Comparison of ENCODE assay signal across 8 cellular contexts in genomic region chr6:133553652-133554051, GRCh38.
DNase-seq lines count a peak whose midpoint lies in the region; ATAC-seq, FAIRE-seq and TF ChIP-seq lines count a peak whose summit lies in the region.

No MANE protein-coding gene starts in this region.

- H3K9me3 Mint-ChIP-seq in activated CD4-positive, alpha-beta memory T cell treated with anti-CD3 and anti-CD28 coated beads for 36 hours = no peaks in the 10 kb centered on the region
- H3K9me3 Mint-ChIP-seq in activated CD4-positive, alpha-beta memory T cell treated with anti-CD3 and anti-CD28 coated beads, Interleukin-2, amount 10 ng/mL, durations not matched to agents 7 days and 5 days = no peaks in the 10 kb centered on the region
- H3K9me3 Mint-ChIP-seq in stimulated activated effector memory CD8-positive, alpha-beta T cell treated with anti-CD3 and anti-CD28 coated beads, Interleukin-12 subunit alpha, Interleukin-12 subunit beta, amount 100 ng/mL, for 72 hours = no peaks in the 10 kb centered on the region

- FAIRE-seq in GM12891 (lab: Jason Lieb, UNC) = no peak

- no peak overlapping the region for H3K4me3 Mint-ChIP-seq in activated CD4-positive, alpha-beta memory T cell treated with anti-CD3 and anti-CD28 coated beads for 36 hours
- H3K4me3 Mint-ChIP-seq in activated CD4-positive, alpha-beta memory T cell treated with anti-CD3 and anti-CD28 coated beads, Interleukin-2, amount 10 ng/mL, durations not matched to agents 7 days and 5 days = no peak overlapping the region
- H3K4me3 Mint-ChIP-seq in stimulated activated effector memory CD8-positive, alpha-beta T cell treated with anti-CD3 and anti-CD28 coated beads, Interleukin-12 subunit alpha, Interleukin-12 subunit beta, amount 100 ng/mL, for 72 hours = no peak overlapping the region

- H3K27ac Mint-ChIP-seq in activated CD4-positive, alpha-beta memory T cell treated with anti-CD3 and anti-CD28 coated beads for 36 hours = no peak overlapping the region
- H3K27ac Mint-ChIP-seq in activated CD4-positive, alpha-beta memory T cell treated with anti-CD3 and anti-CD28 coated beads, Interleukin-2, amount 10 ng/mL, durations not matched to agents 7 days and 5 days = no peak overlapping the region
- no peak overlapping the region for H3K27ac Mint-ChIP-seq in stimulated activated effector memory CD8-positive, alpha-beta T cell treated with anti-CD3 and anti-CD28 coated beads, Interleukin-12 subunit alpha, Interleukin-12 subunit beta, amount 100 ng/mL, for 72 hours

- intact Hi-C loops in activated CD4-positive, alpha-beta memory T cell treated with anti-CD3 and anti-CD28 coated beads for 36 hours (cut with micrococcal nuclease) = loop anchor here (2.0 to 5.0 kb wide), 3 partner anchors 369 to 731 kb away; no protein-coding TSS in a partner anchor

- CTCF ChIA-PET in activated CD4-positive, alpha-beta memory T cell treated with anti-CD3 and anti-CD28 coated beads for 36 hours (lab: Charles Lee) = no interaction called here
- CTCF ChIA-PET in activated CD4-positive, alpha-beta memory T cell treated with anti-CD3 and anti-CD28 coated beads, Interleukin-2, amount 10 ng/mL, durations not matched to agents 7 days and 5 days (lab: Charles Lee) = no interaction called here

- no peaks in the 10 kb centered on the region for H3K27me3 Mint-ChIP-seq in activated CD4-positive, alpha-beta memory T cell treated with anti-CD3 and anti-CD28 coated beads for 36 hours
- no peaks in the 10 kb centered on the region for H3K27me3 Mint-ChIP-seq in activated CD4-positive, alpha-beta memory T cell treated with anti-CD3 and anti-CD28 coated beads, Interleukin-2, amount 10 ng/mL, durations not matched to agents 7 days and 5 days

- POLR2A ChIA-PET in activated CD4-positive, alpha-beta memory T cell treated with anti-CD3 and anti-CD28 coated beads for 36 hours (lab: Charles Lee) = no interaction called here
- POLR2A ChIA-PET in activated CD4-positive, alpha-beta memory T cell treated with anti-CD3 and anti-CD28 coated beads, Interleukin-2, amount 10 ng/mL, durations not matched to agents 7 days and 5 days (lab: Charles Lee) = no interaction called here

- DNase-seq in activated CD4-positive, alpha-beta memory T cell treated with anti-CD3 and anti-CD28 coated beads for 36 hours = peak; percentile 22
- DNase-seq in activated CD4-positive, alpha-beta memory T cell treated with anti-CD3 and anti-CD28 coated beads, Interleukin-2, amount 10 ng/mL, durations not matched to agents 7 days and 5 days = no peak
- DNase-seq in NCI-H2171 treated with DMSO at 0.1 percent for 48 hours (lab: John Stamatoyannopoulos, UW) (peak; percentile 75), amniotic epithelial cell (ENCODE audit: low read depth) (peak; percentile 58), iPS-NIHi11 (ENCODE audit: low spot score) (peak; percentile 53), GM12891 (ENCODE audit: insufficient read length, low spot score) (no peak)
- DNase-seq in stimulated activated effector memory CD8-positive, alpha-beta T cell treated with anti-CD3 and anti-CD28 coated beads, Interleukin-12 subunit alpha, Interleukin-12 subunit beta, amount 100 ng/mL, for 72 hours (ENCODE audit: low spot score in 2 of 2) = no peak

- peak; percentile 73 for ATAC-seq in HG02610 (IDR thresholded peaks at IDR 0.05; ENCODE audit: unreplicated experiment)
- ATAC-seq in stimulated activated effector memory CD8-positive, alpha-beta T cell treated with anti-CD3 and anti-CD28 coated beads, Interleukin-12 subunit alpha, Interleukin-12 subunit beta, amount 100 ng/mL, for 72 hours = peak; percentile 43

- no peak for TF ChIP-seq POLR2A in GM12891 (IDR thresholded peaks at IDR 0.05; ENCODE audit: low read depth, low read length)

- H3K36me3 Mint-ChIP-seq in activated CD4-positive, alpha-beta memory T cell treated with anti-CD3 and anti-CD28 coated beads for 36 hours = no peaks in the 10 kb centered on the region
- no peaks in the 10 kb centered on the region for H3K36me3 Mint-ChIP-seq in activated CD4-positive, alpha-beta memory T cell treated with anti-CD3 and anti-CD28 coated beads, Interleukin-2, amount 10 ng/mL, durations not matched to agents 7 days and 5 days (ENCODE audit: low read depth)
- H3K36me3 Mint-ChIP-seq in stimulated activated effector memory CD8-positive, alpha-beta T cell treated with anti-CD3 and anti-CD28 coated beads, Interleukin-12 subunit alpha, Interleukin-12 subunit beta, amount 100 ng/mL, for 72 hours = no peaks in the 10 kb centered on the region

- H3K4me1 Mint-ChIP-seq in activated CD4-positive, alpha-beta memory T cell treated with anti-CD3 and anti-CD28 coated beads for 36 hours (ENCODE audit: low read depth) = no peaks in the 10 kb centered on the region
- H3K4me1 Mint-ChIP-seq in activated CD4-positive, alpha-beta memory T cell treated with anti-CD3 and anti-CD28 coated beads, Interleukin-2, amount 10 ng/mL, durations not matched to agents 7 days and 5 days = no peaks in the 10 kb centered on the region
- H3K4me1 Mint-ChIP-seq in stimulated activated effector memory CD8-positive, alpha-beta T cell treated with anti-CD3 and anti-CD28 coated beads, Interleukin-12 subunit alpha, Interleukin-12 subunit beta, amount 100 ng/mL, for 72 hours = no peaks in the 10 kb centered on the region

TF ChIP-seq in GM12891, 5 proteins besides CTCF, POLR2A, EP300 and RAD21:
- no peak for TF ChIP-seq TAF1 (IDR thresholded peaks at IDR 0.05; ENCODE audit: low read depth, low read length)
- no peak for TF ChIP-seq POLR2AphosphoS5 (IDR thresholded peaks at IDR 0.05; ENCODE audit: low read depth, low read length)
- no peak for TF ChIP-seq POU2F2 (IDR thresholded peaks at IDR 0.05; ENCODE audit: low read depth, low read length)
- TF ChIP-seq SPI1 (IDR thresholded peaks at IDR 0.05; ENCODE audit: low read depth, low read length) = no peak
- TF ChIP-seq PAX5 (IDR thresholded peaks at IDR 0.05; ENCODE audit: insufficient read depth, low read length, severe bottlenecking) = no peak

Comparison
In these comparisons a context has a peak if more than half of its experiments do, and no peak if none do; other contexts are left out.
1. DNase-seq: peak in activated CD4-positive, alpha-beta memory T cell treated with anti-CD3 and anti-CD28 coated beads for 36 hours (single experiment), NCI-H2171 treated with DMSO at 0.1 percent for 48 hours (single experiment), amniotic epithelial cell (single experiment) and iPS-NIHi11 (single experiment); none in activated CD4-positive, alpha-beta memory T cell treated with anti-CD3 and anti-CD28 coated beads, Interleukin-2, amount 10 ng/mL, durations not matched to agents 7 days and 5 days (single experiment), stimulated activated effector memory CD8-positive, alpha-beta T cell treated with anti-CD3 and anti-CD28 coated beads, Interleukin-12 subunit alpha, Interleukin-12 subunit beta, amount 100 ng/mL, for 72 hours (0 of 2) and GM12891 (single experiment).